8 cellular contexts compared by ENCODE assay signal in genomic region chr3:127672429-127673190, GRCh38. TPM values are rescaled to one million over a fixed set of nuclear protein-coding genes. Genes with fewer than 3 reads are reported as not detected.
DNase-seq lines count a peak whose midpoint lies in the region; ATAC-seq and TF ChIP-seq lines count a peak whose summit lies in the region.

Gene ABTB1 (plus strand): TSS chr3:127672952. CDS start chr3:127673026, 74 bp downstream.

- H3K36me3 ChIP-seq in liver (ENCODE audit: control insufficient read depth in 4 of 4, insufficient read depth in 3 of 4, low read depth in 1 of 4, low read length in 3 of 4), result peaks cover 0 to 10% (median 4%) of the 10 kb centered on the region in 4 donors

- TF ChIP-seq RAD21 in liver (IDR thresholded peaks at IDR 0.05), result no peak

- peaks cover 5 to 14% (median 8%) of the 10 kb centered on the region in 4 donors for H3K4me1 ChIP-seq in liver (ENCODE audit: control insufficient read depth in 4 of 4, insufficient read depth in 4 of 4, low read length in 3 of 4)

- POLR2A ChIA-PET in AG04449 (lab: Yijun Ruan, JAX), result interaction anchor here (0.6 kb wide), 1 partner anchor 151 kb away, joined by 3 read pairs; no protein-coding TSS in a partner anchor

- 2% methylated on average over 102 of the region's 102 CpGs for WGBS in liver

- H3K27ac ChIP-seq in liver (ENCODE audit: low read depth in 1 of 2, low read length in 2 of 2), result peak within 1 kb of the TSS; percentile 57 to 63

- DNase-seq in AG04449 (ENCODE audit: low read depth, low spot score) (no peak), NCI-H524 (lab: John Stamatoyannopoulos, UW) (peak; percentile 47 to 72), dedifferentiated amniotic fluid mesenchymal stem cell (ENCODE audit: extremely low spot score) (peak; percentile 52)
- DNase-seq in activated CD4-positive, alpha-beta T cell treated with anti-CD3 and anti-CD28 coated beads, Interleukin-2, amount 50 U/mL, for 1 hour, result peak; percentile 84
- DNase-seq in stimulated activated CD4-positive, alpha-beta T cell treated with anti-CD3 and anti-CD28 coated beads, Interleukin-4, amount 100 ng/mL, for 4 hours, result peak; percentile 82 to 89

- H3K9ac ChIP-seq in liver (ENCODE audit: low read depth in 1 of 2, low read length in 2 of 2), result peak within 1 kb of the TSS; percentile 30 to 64

- no peaks in the 10 kb centered on the region for H3K9me3 ChIP-seq in liver (ENCODE audit: control insufficient read depth in 4 of 4, low read length in 3 of 4)

- no peaks in the 10 kb centered on the region for H3K27me3 ChIP-seq in liver (ENCODE audit: control insufficient read depth in 4 of 4, insufficient read depth in 4 of 4, low read length in 3 of 4)

- in situ Hi-C loops in GM18951 (cut with MboI; ENCODE audit: low sequenced_read_pairs, unreplicated experiment), result no loop called here

- ATAC-seq in HG03159 (IDR thresholded peaks at IDR 0.05; ENCODE audit: unreplicated experiment), result peak; percentile 74

- peak; percentile 91 for TF ChIP-seq POLR2A in GM18951 (IDR thresholded peaks at IDR 0.05; ENCODE audit: extremely low read depth, insufficient read depth, insufficient read length)

- CTCF ChIA-PET in AG04449 (lab: Yijun Ruan, JAX), result interaction anchor here (1.0 to 1.6 kb wide), 2 partner anchors 10 to 20 kb away, joined by 3 to 4 read pairs; no protein-coding TSS in a partner anchor

- TF ChIP-seq CTCF in AG04449 (IDR thresholded peaks at IDR 0.05; ENCODE audit: insufficient read depth, low read length, missing control alignments), result no peak
- no peak for TF ChIP-seq CTCF in liver (IDR thresholded peaks at IDR 0.05; ENCODE audit: low read depth, low read length, missing input control)

- peak within 1 kb of the TSS; percentile 91 for H3K4me3 ChIP-seq in AG04449 (ENCODE audit: low read depth, low read length)
- H3K4me3 ChIP-seq in liver (ENCODE audit: low read depth in 1 of 3, low read length in 3 of 3), result peak within 1 kb of the TSS; percentile 74 to 95 (median 86)

TF ChIP-seq in liver, 16 proteins besides CTCF, POLR2A, EP300 and RAD21:
- no peak for TF ChIP-seq EGR1 (IDR thresholded peaks at IDR 0.05; ENCODE audit: low read depth in 2 of 2)
- no peak for TF ChIP-seq JUND (IDR thresholded peaks at IDR 0.05)
- no peak for TF ChIP-seq GABPA (IDR thresholded peaks at IDR 0.05 in 1 of 2, conservative IDR thresholded peaks at IDR 0.05 in 1 of 2)
- no peak for TF ChIP-seq FOXA2 (IDR thresholded peaks at IDR 0.05)
- TF ChIP-seq FOXA1 (IDR thresholded peaks at IDR 0.05), result no peak
- no peak for TF ChIP-seq RXRA (IDR thresholded peaks at IDR 0.05)
- TF ChIP-seq MAX (IDR thresholded peaks at IDR 0.05), result no peak
- TF ChIP-seq YY1 (IDR thresholded peaks at IDR 0.05), result no peak
- TF ChIP-seq HNF4A (conservative IDR thresholded peaks at IDR 0.05), result no peak
- TF ChIP-seq TAF1 (conservative IDR thresholded peaks at IDR 0.05), result no peak
- TF ChIP-seq ATF3 (IDR thresholded peaks at IDR 0.05), result no peak
- no peak for TF ChIP-seq ZBTB33 (IDR thresholded peaks at IDR 0.05)
- no peak for TF ChIP-seq SP1 (IDR thresholded peaks at IDR 0.05)
- TF ChIP-seq NR2F2 (IDR thresholded peaks at IDR 0.05), result no peak

RNA-seq across cellular contexts. Expression of gene ABTB1, which starts in this region (rescaled TPM):
- 1 to 10 TPM; 9.7 to 9.8 TPM for total RNA-seq in liver
- 10 to 100 TPM; 12.1 to 14.1 TPM for polyA plus RNA-seq in liver
